ENCODE assay signal across 15 cellular contexts in the genomic region with DNA sequence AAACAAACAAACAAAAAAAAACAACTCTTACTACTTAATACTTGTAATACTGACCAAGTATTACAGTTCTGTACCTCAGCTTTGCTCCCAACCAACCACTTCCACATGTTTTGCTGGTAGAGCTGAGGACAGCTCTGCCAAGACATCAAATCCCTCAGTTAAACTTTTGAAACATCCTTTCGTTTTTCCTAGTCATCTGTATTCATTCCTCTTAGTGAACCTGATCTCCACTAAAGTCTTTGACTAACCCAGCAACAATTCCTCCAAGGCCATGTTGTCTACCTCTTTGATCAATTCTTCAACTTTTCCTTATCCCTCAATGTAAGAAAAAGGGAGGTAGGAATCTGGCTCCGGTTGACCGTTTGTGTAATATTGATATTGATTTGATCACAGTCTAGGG.
"Had no signal": no experiment of that assay in that cellular context is flagged by ENCODE, and none has a peak within 500 bp of the region (broad histone marks: within the 10 kb centered on the region; RNA-seq: fewer than 3 reads in every experiment).

No MANE protein-coding gene starts in this region.

- H3K27me3 ChIP-seq: dorsolateral prefrontal cortex, neutrophil had no signal

- H3K9me3 ChIP-seq: left ventricle myocardium inferior, lower lobe of right lung, neutrophil, psoas muscle had no signal

- H3K27me3 Mint-ChIP-seq: naive thymus-derived CD8-positive, alpha-beta T cell had no signal

- H3K27ac ChIP-seq: left ventricle myocardium inferior, lower lobe of right lung, neutrophil, psoas muscle had no signal

- ATAC-seq: left cardiac atrium; lower lobe of right lung; naive thymus-derived CD8-positive, alpha-beta T cell; psoas muscle; sciatic nerve had no signal

- H3K4me3 Mint-ChIP-seq: naive thymus-derived CD8-positive, alpha-beta T cell had no signal

- H3K36me3 ChIP-seq: left ventricle myocardium inferior, neutrophil had no signal

- H3K4me1 ChIP-seq: psoas muscle had no signal

- H3K36me3 Mint-ChIP-seq: naive thymus-derived CD8-positive, alpha-beta T cell had no signal

- DNase-seq: cortex of kidney; dorsolateral prefrontal cortex; effector CD8-positive, alpha-beta T cell; kidney; left cardiac atrium; left ventricle myocardium inferior; lower lobe of right lung; mesendoderm; naive thymus-derived CD8-positive, alpha-beta T cell; psoas muscle; small intestine; stimulated activated CD4-positive, alpha-beta T cell treated with anti-CD3 and anti-CD28 coated beads, Interleukin-12 subunit alpha, Interleukin-12 subunit beta, amount 100 ng/mL, for 4 hours; stimulated activated naive CD4-positive, alpha-beta T cell treated with Interleukin-2 at 50 U/mL for 16 hours had no signal

- H3K27ac Mint-ChIP-seq: naive thymus-derived CD8-positive, alpha-beta T cell had no signal

- H3K4me3 ChIP-seq: dorsolateral prefrontal cortex, left ventricle myocardium inferior, lower lobe of right lung, psoas muscle had no signal
